Comparison of ENCODE assay signal across 9 cellular contexts in the genomic region with DNA sequence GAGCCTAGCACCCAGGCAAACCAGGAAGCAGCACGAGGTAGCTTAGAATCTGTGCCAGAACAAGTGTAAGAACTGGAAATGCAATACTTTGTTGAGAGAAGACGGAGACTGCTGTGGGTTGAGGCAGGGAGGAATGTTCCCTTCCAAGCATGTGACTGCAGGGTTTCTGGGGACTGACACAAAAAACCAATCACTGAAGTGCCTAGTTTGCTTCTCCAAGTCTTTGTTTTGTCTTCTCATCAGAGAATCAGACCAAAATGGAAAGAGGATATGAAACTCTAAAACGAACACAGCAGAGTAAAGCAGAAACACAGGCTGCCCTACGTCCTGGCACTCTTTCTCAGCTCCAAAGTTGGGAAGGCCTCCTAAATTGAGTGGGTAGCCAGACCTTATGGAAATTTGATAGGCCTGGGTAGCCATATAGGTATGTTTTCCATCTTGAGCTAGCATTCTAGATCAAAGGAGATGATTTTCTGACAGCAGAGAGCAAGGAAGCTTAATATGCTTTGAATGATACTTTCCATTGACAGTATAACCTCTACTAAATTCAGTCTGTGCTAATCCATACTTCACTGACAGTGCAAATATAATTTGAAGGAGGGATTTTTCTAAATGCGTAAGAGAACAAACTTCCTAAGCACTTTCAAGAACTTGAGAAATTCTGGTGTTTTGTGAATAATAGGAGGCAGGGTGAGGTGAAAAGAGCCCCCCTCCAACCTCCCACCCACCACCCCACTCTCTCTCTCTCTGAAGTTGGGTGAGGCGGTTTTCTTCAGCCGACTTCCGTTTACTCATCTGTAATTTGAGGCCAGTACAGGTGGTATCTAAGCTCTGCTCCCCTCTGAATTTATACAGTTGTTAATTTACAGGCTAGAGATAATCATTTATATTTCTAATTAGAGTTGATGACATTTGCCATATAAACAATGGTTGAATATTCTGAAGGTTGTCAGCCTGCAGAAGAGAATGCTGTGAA. TPM values are rescaled to one million over a fixed set of nuclear protein-coding genes. Genes with fewer than 3 reads are reported as not detected.
DNase-seq lines count a peak whose midpoint lies in the region; ATAC-seq and TF ChIP-seq lines count a peak whose summit lies in the region.
"Had no signal": no experiment of that assay in that cellular context is flagged by ENCODE, and none has a peak within 500 bp of the region (broad histone marks: within the 10 kb centered on the region; RNA-seq: fewer than 3 reads in every experiment).

No MANE protein-coding gene starts in this region.

- CTCF ChIA-PET in CD4-positive, alpha-beta T cell (lab: Charles Lee) = interaction anchor here (1.1 to 1.8 kb wide), 4 partner anchors 11 to 101 kb away, joined by 3 to 8 read pairs (median 3); no protein-coding TSS in a partner anchor

- H3K4me1 Mint-ChIP-seq in activated T-cell treated with anti-CD3 and anti-CD28 coated beads, Interleukin-2, amount 50 U/mL, for 24 hours (ENCODE audit: low read depth) = peaks cover 61% of the 10 kb centered on the region
- peaks cover 95% of the 10 kb centered on the region for H3K4me1 Mint-ChIP-seq in central memory CD8-positive, alpha-beta T cell
- peaks cover 21% of the 10 kb centered on the region for H3K4me1 Mint-ChIP-seq in CD4-positive, alpha-beta T cell (ENCODE audit: low read depth)

- peak overlapping the region; percentile 3 for H3K27ac Mint-ChIP-seq in activated T-cell treated with anti-CD3 and anti-CD28 coated beads, Interleukin-2, amount 50 U/mL, for 24 hours
- peak overlapping the region; percentile 52 for H3K27ac Mint-ChIP-seq in central memory CD8-positive, alpha-beta T cell (ENCODE audit: low read depth)
- H3K27ac Mint-ChIP-seq in CD4-positive, alpha-beta T cell = no peak overlapping the region

- H3K9ac ChIP-seq in subcutaneous abdominal adipose tissue (ENCODE audit: low read length in 5 of 5) = peak overlapping the region in 4 of 5 donors; percentile 19 to 54 (median 44)

- peaks cover 0 to 10% (median 0%) of the 10 kb centered on the region in 5 donors for H3K36me3 ChIP-seq in subcutaneous abdominal adipose tissue (ENCODE audit: control insufficient read depth in 5 of 5, insufficient read depth in 5 of 5, low read length in 5 of 5)

- intact Hi-C loops in CD4-positive, alpha-beta T cell (cut with DNase I, micrococcal nuclease) = loop anchor here in 1 of 2 experiments (5.0 kb wide), 1 partner anchor 100 kb away; no protein-coding TSS in a partner anchor

- H3K36me3 Mint-ChIP-seq in activated T-cell treated with anti-CD3 and anti-CD28 coated beads, Interleukin-2, amount 50 U/mL, for 24 hours (ENCODE audit: low read depth) = no peaks in the 10 kb centered on the region
- peaks cover 31% of the 10 kb centered on the region for H3K36me3 Mint-ChIP-seq in central memory CD8-positive, alpha-beta T cell (ENCODE audit: insufficient read depth)
- H3K36me3 Mint-ChIP-seq in CD4-positive, alpha-beta T cell (ENCODE audit: low read depth) = no peaks in the 10 kb centered on the region

- no peak for TF ChIP-seq CTCF in CD4-positive, alpha-beta T cell (IDR thresholded peaks at IDR 0.05)

- ATAC-seq in HG03342 (IDR thresholded peaks at IDR 0.05; ENCODE audit: unreplicated experiment) = peak; percentile 91
- ATAC-seq in central memory CD8-positive, alpha-beta T cell (replicated peaks; ENCODE audit: extremely low read depth, poor library complexity, severe bottlenecking) = no peak
- ATAC-seq in CD4-positive, alpha-beta T cell (ENCODE audit: poor library complexity) = no peak

- H3K4me1 ChIP-seq in subcutaneous abdominal adipose tissue (ENCODE audit: control insufficient read depth in 5 of 5, insufficient read depth in 5 of 5, low read length in 5 of 5) = peaks cover 7 to 83% (median 78%) of the 10 kb centered on the region in 5 donors

- H3K4me3 Mint-ChIP-seq in activated T-cell treated with anti-CD3 and anti-CD28 coated beads, Interleukin-2, amount 50 U/mL, for 24 hours = no peak overlapping the region
- H3K4me3 Mint-ChIP-seq in central memory CD8-positive, alpha-beta T cell = peak overlapping the region; percentile 94
- H3K4me3 Mint-ChIP-seq in CD4-positive, alpha-beta T cell = no peak overlapping the region

- POLR2A ChIA-PET in CD4-positive, alpha-beta T cell (lab: Charles Lee) = no interaction called here

- peak overlapping the region; percentile 16 for H3K27ac ChIP-seq in subcutaneous abdominal adipose tissue (ENCODE audit: low read depth, low read length)
- H3K27ac ChIP-seq in CD4-positive, alpha-beta T cell (ENCODE audit: low read depth, low read length) = no peak overlapping the region
- H3K27ac ChIP-seq: SK-N-MC had no signal

- H3K9me3 Mint-ChIP-seq in activated T-cell treated with anti-CD3 and anti-CD28 coated beads, Interleukin-2, amount 50 U/mL, for 24 hours = no peaks in the 10 kb centered on the region
- H3K9me3 Mint-ChIP-seq in central memory CD8-positive, alpha-beta T cell = no peaks in the 10 kb centered on the region
- no peaks in the 10 kb centered on the region for H3K9me3 Mint-ChIP-seq in CD4-positive, alpha-beta T cell

- no peaks in the 10 kb centered on the region for H3K27me3 ChIP-seq in subcutaneous abdominal adipose tissue (ENCODE audit: control insufficient read depth in 5 of 5, insufficient read depth in 4 of 5, low read length in 5 of 5)
- H3K27me3 ChIP-seq in CD4-positive, alpha-beta T cell (ENCODE audit: control insufficient read depth, insufficient read depth, low read length) = no peaks in the 10 kb centered on the region

- no peak for DNase-seq in activated T-cell treated with anti-CD3 and anti-CD28 coated beads, Interleukin-2, amount 50 U/mL, for 24 hours
- no peak for DNase-seq in activated T-cell treated with anti-CD3 and anti-CD28 coated beads, Interleukin-2, amount 50 U/mL, for 1 hour
- DNase-seq in central memory CD8-positive, alpha-beta T cell (ENCODE audit: low spot score in 2 of 2) = no peak
- DNase-seq in CD4-positive, alpha-beta T cell = no peak
- DNase-seq in T-helper 9 cell (no peak), NCI-H345 treated with DMSO at 0.1 percent for 48 hours (lab: John Stamatoyannopoulos, UW; ENCODE audit: unreplicated experiment) (no peak)

- H3K27me3 Mint-ChIP-seq in activated T-cell treated with anti-CD3 and anti-CD28 coated beads, Interleukin-2, amount 50 U/mL, for 24 hours = no peaks in the 10 kb centered on the region
- no peaks in the 10 kb centered on the region for H3K27me3 Mint-ChIP-seq in central memory CD8-positive, alpha-beta T cell
- peaks cover 13% of the 10 kb centered on the region for H3K27me3 Mint-ChIP-seq in CD4-positive, alpha-beta T cell

- no peaks in the 10 kb centered on the region for H3K9me3 ChIP-seq in subcutaneous abdominal adipose tissue (ENCODE audit: control insufficient read depth in 5 of 5, low read length in 5 of 5)
- no peaks in the 10 kb centered on the region for H3K9me3 ChIP-seq in CD4-positive, alpha-beta T cell (ENCODE audit: control insufficient read depth, low read length)

- H3K4me3 ChIP-seq in subcutaneous abdominal adipose tissue (ENCODE audit: low read depth in 1 of 5, low read length in 5 of 5) = peak overlapping the region; percentile 75 to 97 (median 92)
- H3K4me3 ChIP-seq: SK-N-MC had no signal

RNA-seq across cellular contexts. Expression of gene ADRB2, which starts 5.5 kb away (rescaled TPM):
- 1 to 10 TPM; 1.2 to 1.6 TPM for total RNA-seq in CD4-positive, alpha-beta T cell
